ENCODE assay signal across 14 cellular contexts in genomic region chr5:59893061-59893435, GRCh38. TPM values are rescaled to one million over a fixed set of nuclear protein-coding genes. Genes with fewer than 3 reads are reported as not detected.
DNase-seq lines count a peak whose midpoint lies in the region; ATAC-seq, FAIRE-seq and TF ChIP-seq lines count a peak whose summit lies in the region.
"Had no signal": no experiment of that assay in that cellular context is flagged by ENCODE, and none has a peak within 500 bp of the region (broad histone marks: within the 10 kb centered on the region; RNA-seq: fewer than 3 reads in every experiment).

No MANE protein-coding gene starts in this region.

- no peak overlapping the region for H2AK5ac ChIP-seq in H9 (ENCODE audit: insufficient read length, low read length)

- H3K36me3 ChIP-seq in astrocyte (ENCODE audit: insufficient read depth, low read length) (no peaks in the 10 kb centered on the region), prostate gland (no peaks in the 10 kb centered on the region)

- no peak for FAIRE-seq in astrocyte (lab: Jason Lieb, UNC)
- FAIRE-seq: GM18507, K562 had no signal

- TF ChIP-seq CTCF in H9 (conservative IDR thresholded peaks at IDR 0.05) = no peak
- TF ChIP-seq CTCF in astrocyte (IDR thresholded peaks at IDR 0.05; ENCODE audit: insufficient read depth, low read depth, low read length) = no peak
- no peak for TF ChIP-seq CTCF in prostate gland (IDR thresholded peaks at IDR 0.05)

- H2BK20ac ChIP-seq in H9 (ENCODE audit: low read depth, low read length, poor library complexity, severe bottlenecking) = no peak overlapping the region

- H2AFZ ChIP-seq in H9 (ENCODE audit: low read length) (no peak overlapping the region), astrocyte (ENCODE audit: low read depth, low read length) (no peak overlapping the region)

- H4K8ac ChIP-seq in H9 (replicated peaks; ENCODE audit: insufficient read length, low read depth, low read length) = no peak overlapping the region

- no peak overlapping the region for H3K4ac ChIP-seq in H9 (ENCODE audit: low read depth, low read length)

- no peak overlapping the region for H3K23ac ChIP-seq in H9 (ENCODE audit: insufficient read length, low read depth, low read length)

- no peak overlapping the region for H3T11ph ChIP-seq in H9 (ENCODE audit: low read length)

- no peak overlapping the region for H2BK15ac ChIP-seq in H9 (ENCODE audit: low read depth, low read length)

- no peak overlapping the region for H4K5ac ChIP-seq in H9 (ENCODE audit: insufficient read length, low read depth, low read length)

- intact Hi-C loops in prostate gland (cut with DNase I) = no loop called here

- H3K36me3 Mint-ChIP-seq in H9 (ENCODE audit: insufficient read depth in 1 of 3, low read depth in 3 of 3) (no peaks in the 10 kb centered on the region; a peak in 2 of 7 replicates), astrocyte (ENCODE audit: low read depth, unreplicated experiment) (no peaks in the 10 kb centered on the region)
- H3K36me3 Mint-ChIP-seq: T-cell had no signal

- no peak overlapping the region for H4K91ac ChIP-seq in H9 (ENCODE audit: insufficient read length, low read depth, low read length)

- no peak overlapping the region for H3K14ac ChIP-seq in H9 (ENCODE audit: insufficient read depth, low read length)

- no peak overlapping the region for H2BK120ac ChIP-seq in H9 (ENCODE audit: low read depth, low read length, poor library complexity, severe bottlenecking)

- H3K27me3 Mint-ChIP-seq in H9 (ENCODE audit: low read depth) = peaks cover 71% of the 10 kb centered on the region
- peaks cover 35% of the 10 kb centered on the region for H3K27me3 Mint-ChIP-seq in astrocyte (ENCODE audit: low read depth, unreplicated experiment)

- no peak overlapping the region for H2BK5ac ChIP-seq in H9 (ENCODE audit: insufficient read length, low read length)

- H3K79me2 ChIP-seq in H9 (ENCODE audit: insufficient read depth, low read length) (no peaks in the 10 kb centered on the region), astrocyte (ENCODE audit: insufficient read depth, low read length) (no peaks in the 10 kb centered on the region)

- no peak for TF ChIP-seq POLR2A in prostate gland (IDR thresholded peaks at IDR 0.05)

- H3K9ac ChIP-seq in H9 (ENCODE audit: extremely low read depth, insufficient read length, low read length) (no peak overlapping the region), astrocyte (ENCODE audit: low read length) (no peak overlapping the region)

- H3K23me2 ChIP-seq in H9 (ENCODE audit: insufficient read length, low read depth, low read length, poor library complexity, severe bottlenecking) = peaks cover 23% of the 10 kb centered on the region

- H3K56ac ChIP-seq in H9 (ENCODE audit: insufficient read length, low read depth, low read length) = no peak overlapping the region

- H3K4me2 ChIP-seq in H9 (ENCODE audit: insufficient read depth, insufficient read length, low read length) (peak overlapping the region; percentile 98), astrocyte (ENCODE audit: low read length) (peak overlapping the region; percentile 92)

- H3K4me3 ChIP-seq in astrocyte (ENCODE audit: insufficient read depth, low read depth, low read length) = no peak overlapping the region
- H3K4me3 ChIP-seq in iPS-11a (ENCODE audit: low read depth, low read length) = peak overlapping the region; percentile 30
- peak overlapping the region; percentile 21 for H3K4me3 ChIP-seq in prostate gland
- H3K4me3 ChIP-seq: K562 had no signal

- H3K4me1 ChIP-seq in H9 (ENCODE audit: insufficient read depth, low read length) (no peaks in the 10 kb centered on the region), astrocyte (ENCODE audit: insufficient read depth, low read length) (peaks cover 4% of the 10 kb centered on the region), prostate gland (replicated peaks) (no peaks in the 10 kb centered on the region)

- WGBS in H9 (ENCODE audit: extremely low coverage, insufficient read length, low lambda C conversion rate) = no CpG with 5 or more reads among the region's 39 CpGs
- 2% methylated on average over 3 of the region's 39 CpGs for WGBS in prostate gland

- no peak overlapping the region for H3K27ac Mint-ChIP-seq in H9
- no peak overlapping the region for H3K27ac Mint-ChIP-seq in astrocyte (ENCODE audit: unreplicated experiment)
- H3K27ac Mint-ChIP-seq: activated CD4-positive, alpha-beta T cell treated with anti-CD3 and anti-CD28 coated beads, Interleukin-2, amount 10 ng/mL, durations not matched to agents 7 days and 5 days; T-cell had no signal

- H3K27me3 ChIP-seq in H9 (ENCODE audit: insufficient read depth, low read length) (peaks cover 24% of the 10 kb centered on the region; the same call in 1 of the 2 replicates), astrocyte (ENCODE audit: insufficient read depth, low read length) (peaks cover 29% of the 10 kb centered on the region), prostate gland (replicated peaks; ENCODE audit: insufficient read depth) (no peaks in the 10 kb centered on the region)

- no peak overlapping the region for H2BK12ac ChIP-seq in H9 (ENCODE audit: insufficient read length, low read depth, low read length)

- H3K4me3 Mint-ChIP-seq in H9 (peak overlapping the region; percentile 62 to 86), astrocyte (ENCODE audit: unreplicated experiment) (peak overlapping the region; percentile 88)
- H3K4me3 Mint-ChIP-seq: activated CD4-positive, alpha-beta T cell treated with anti-CD3 and anti-CD28 coated beads, Interleukin-2, amount 10 ng/mL, durations not matched to agents 7 days and 5 days had no signal

- no peaks in the 10 kb centered on the region; a peak in 1 of 5 replicates for H3K9me3 Mint-ChIP-seq in H9
- no peaks in the 10 kb centered on the region for H3K9me3 Mint-ChIP-seq in astrocyte (ENCODE audit: unreplicated experiment)
- H3K9me3 Mint-ChIP-seq: activated CD4-positive, alpha-beta T cell treated with anti-CD3 and anti-CD28 coated beads, Interleukin-2, amount 10 ng/mL, durations not matched to agents 7 days and 5 days; T-cell had no signal

- H3K18ac ChIP-seq in H9 (ENCODE audit: insufficient read length, low read depth, low read length) = no peak overlapping the region

- no peak for ATAC-seq in HG03108 (IDR thresholded peaks at IDR 0.05; ENCODE audit: unreplicated experiment)
- ATAC-seq in HG03521 (IDR thresholded peaks at IDR 0.05; ENCODE audit: unreplicated experiment) = no peak
- ATAC-seq: K562, T-cell had no signal

- no peak overlapping the region for H3K27ac ChIP-seq in H9 (ENCODE audit: insufficient read length, low read depth, low read length)
- no peak overlapping the region for H3K27ac ChIP-seq in astrocyte (ENCODE audit: low read depth, low read length)
- no peak overlapping the region for H3K27ac ChIP-seq in prostate gland
- H3K27ac ChIP-seq: C4-2B had no signal

- peaks cover 20 to 22% of the 10 kb centered on the region in 2 experiments for H3K4me1 Mint-ChIP-seq in H9
- H3K4me1 Mint-ChIP-seq in astrocyte (ENCODE audit: low read depth, unreplicated experiment) = no peaks in the 10 kb centered on the region

- peak; percentile 41 for DNase-seq in H9
- DNase-seq in astrocyte (ENCODE audit: low read depth) = no peak
- DNase-seq in prostate gland (ENCODE audit: low spot score) = no peak
- DNase-seq in NK-92 (lab: John Stamatoyannopoulos, UW; ENCODE audit: unreplicated experiment) = no peak
- DNase-seq in activated effector memory CD4-positive, alpha-beta T cell treated with Interleukin-2 at 50 U/mL for 16 hours = no peak
- DNase-seq: activated CD4-positive, alpha-beta T cell treated with anti-CD3 and anti-CD28 coated beads, Interleukin-2, amount 10 ng/mL, durations not matched to agents 7 days and 5 days; midbrain; T-cell had no signal

- H3K79me1 ChIP-seq in H9 (ENCODE audit: insufficient read depth, low read depth, low read length, poor library complexity, severe bottlenecking) = no peaks in the 10 kb centered on the region

- H3K9me3 ChIP-seq in H9 (ENCODE audit: control insufficient read depth, low read depth, low read length) (no peaks in the 10 kb centered on the region), astrocyte (ENCODE audit: insufficient read depth, low read depth, low read length) (no peaks in the 10 kb centered on the region), prostate gland (no peaks in the 10 kb centered on the region)

- no peaks in the 10 kb centered on the region for H4K20me1 ChIP-seq in H9 (ENCODE audit: control insufficient read depth, insufficient read depth, insufficient read length)
- no peaks in the 10 kb centered on the region for H4K20me1 ChIP-seq in astrocyte (ENCODE audit: insufficient read depth, low read length)

RNA-seq across cellular contexts. Expression of gene PDE4D, which starts 0.5 kb away (rescaled TPM):
- total RNA-seq in H9 (2021) = 1.7 and 2.1 TPM in 2 replicates
- 13.7 and 14.2 TPM in 2 replicates for total RNA-seq in astrocyte
- total RNA-seq in prostate gland = 10 to 100 TPM; 64.2 to 75.6 TPM
